ENCODE assay signal across 8 cellular contexts in the genomic region with DNA sequence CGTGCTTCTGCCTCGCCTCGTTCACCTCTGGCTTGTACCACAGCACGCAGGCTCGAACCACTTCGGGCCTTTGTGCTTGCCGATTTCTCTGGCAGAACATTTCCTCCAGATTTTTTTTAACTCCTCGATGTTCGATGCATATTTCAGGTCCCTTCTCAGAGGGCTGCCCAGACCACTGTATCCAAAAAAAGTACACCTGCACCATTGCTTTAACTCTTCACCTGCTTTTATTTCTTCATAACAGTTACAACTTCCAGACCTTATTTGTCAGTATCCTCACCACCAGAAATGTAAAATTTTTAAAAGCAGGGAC. TPM values are rescaled to one million over a fixed set of nuclear protein-coding genes. Genes with fewer than 3 reads are reported as not detected.
DNase-seq lines count a peak whose midpoint lies in the region; ATAC-seq and TF ChIP-seq lines count a peak whose summit lies in the region.

No MANE protein-coding gene starts in this region.

- H4K20me1 ChIP-seq in OCI-LY7 (ENCODE audit: insufficient read depth, low read length): peaks cover 11% of the 10 kb centered on the region; the same call in 1 of the 2 replicates

- H3K4me3 ChIP-seq in GM06990 (replicated peaks; ENCODE audit: low read depth, low read length) (peak overlapping the region; percentile 93), OCI-LY7 (ENCODE audit: low read depth, low read length, poor library complexity, severe bottlenecking) (peak overlapping the region; percentile 98), esophagus muscularis mucosa (peak overlapping the region; percentile 74 to 95 (median 80)), prostate gland (peak overlapping the region; percentile 59 to 86)

- H3K9me2 ChIP-seq in OCI-LY7 (ENCODE audit: insufficient read depth, low read length): no peaks in the 10 kb centered on the region

- under 1% methylated on average over 9 of the region's 9 CpGs for WGBS in esophagus muscularis mucosa
- WGBS in prostate gland: under 1% methylated on average over 9 of the region's 9 CpGs

- TF ChIP-seq CTCF in GM06990 (IDR thresholded peaks at IDR 0.05; ENCODE audit: insufficient read depth, low read length, poor library complexity, severe bottlenecking) (no peak), OCI-LY7 (conservative IDR thresholded peaks at IDR 0.05; ENCODE audit: low read length) (no peak), esophagus muscularis mucosa (IDR thresholded peaks at IDR 0.05) (no peak), prostate gland (IDR thresholded peaks at IDR 0.05) (no peak)

- TF ChIP-seq EP300 in esophagus muscularis mucosa (IDR thresholded peaks at IDR 0.05): no peak

- H3K27me3 ChIP-seq in GM06990 (replicated peaks; ENCODE audit: control insufficient read depth, insufficient read depth, low read length) (no peaks in the 10 kb centered on the region), esophagus muscularis mucosa (no peaks in the 10 kb centered on the region), prostate gland (replicated peaks; ENCODE audit: insufficient read depth) (no peaks in the 10 kb centered on the region)

- DNase-seq in GM06990 (ENCODE audit: extremely low read depth, insufficient read length): no peak
- no peak for DNase-seq in OCI-LY7 (ENCODE audit: low spot score)
- no peak for DNase-seq in esophagus muscularis mucosa (ENCODE audit: extremely low spot score)
- DNase-seq in prostate gland (ENCODE audit: low spot score): no peak
- DNase-seq in T-helper 9 cell: no peak
- no peak for DNase-seq in LoVo (ENCODE audit: low spot score)
- DNase-seq in SIG-M5 (lab: John Stamatoyannopoulos, UW): no peak

- CTCF ChIA-PET in OCI-LY7 (lab: Charles Lee; ENCODE audit: unreplicated experiment): no interaction called here

- H3K27ac ChIP-seq in OCI-LY7 (ENCODE audit: low read depth, low read length, poor library complexity, severe bottlenecking) (peak overlapping the region; percentile 87), esophagus muscularis mucosa (replicated peaks in 1 of 4) (peak overlapping the region; percentile 87 to 96 (median 94)), prostate gland (peak overlapping the region; percentile 84 to 94)

- peak overlapping the region; percentile 74 for H3K4me2 ChIP-seq in OCI-LY7 (ENCODE audit: low read length)

- BruUV-seq in OCI-LY7 (replicated peaks; lab: Mats Ljungman, UMichigan): no TSS peak

- peak overlapping the region; percentile 72 for H2AFZ ChIP-seq in OCI-LY7 (ENCODE audit: low read length)

- POLR2A ChIA-PET in OCI-LY7 (lab: Charles Lee): interaction anchor here (0.6 to 2.0 kb wide), 11 partner anchors 10 to 320 kb away, joined by 3 to 8 read pairs (median 4); a partner anchor contains a TSS

- no peak for TF ChIP-seq POLR2A in esophagus muscularis mucosa (IDR thresholded peaks at IDR 0.05; ENCODE audit: low read depth)
- no peak for TF ChIP-seq POLR2A in prostate gland (IDR thresholded peaks at IDR 0.05)

- H3K36me3 ChIP-seq in GM06990 (ENCODE audit: control insufficient read depth, insufficient read depth, low read length) (no peaks in the 10 kb centered on the region), OCI-LY7 (ENCODE audit: insufficient read depth, low read length) (peaks cover 16% of the 10 kb centered on the region; the same call in 1 of the 2 replicates), esophagus muscularis mucosa (no peaks in the 10 kb centered on the region), prostate gland (no peaks in the 10 kb centered on the region)

- H3K4me1 ChIP-seq in OCI-LY7 (ENCODE audit: insufficient read depth, low read length, poor library complexity, severe bottlenecking) (peaks cover 37% of the 10 kb centered on the region), esophagus muscularis mucosa (peaks cover 18 to 45% (median 44%) of the 10 kb centered on the region in 4 donors), prostate gland (replicated peaks) (no peaks in the 10 kb centered on the region)

- intact Hi-C loops in OCI-LY7 (cut with micrococcal nuclease; ENCODE audit: unreplicated experiment) (loop anchor here (1.0 to 5.0 kb wide), 6 partner anchors 75 to 466 kb away; a partner anchor contains a TSS), esophagus muscularis mucosa (cut with DNase I) (loop anchor here (10.0 kb wide), 1 partner anchor 89 kb away; no protein-coding TSS in a partner anchor), prostate gland (cut with DNase I) (loop anchor here (5.0 to 10.0 kb wide), 2 partner anchors 149 to 294 kb away; a partner anchor contains a TSS)

- no peak for ATAC-seq in GM21717 (IDR thresholded peaks at IDR 0.05; ENCODE audit: unreplicated experiment)

- H3K79me2 ChIP-seq in OCI-LY7 (ENCODE audit: insufficient read depth, low read depth, low read length): peaks cover 45% of the 10 kb centered on the region

- H3K9me3 ChIP-seq in OCI-LY7 (ENCODE audit: low read length) (no peaks in the 10 kb centered on the region), esophagus muscularis mucosa (no peaks in the 10 kb centered on the region), prostate gland (no peaks in the 10 kb centered on the region)

RNA-seq across cellular contexts. Expression of a gene that starts 1.3 kb away (rescaled TPM):
- total RNA-seq in OCI-LY7 (2014; rRNA removed; shearing (Covaris generic)): 66.4 and 74.6 TPM in 2 replicates
- total RNA-seq in OCI-LY7 (2022) (51.4 and 56.5 TPM in 2 replicates), esophagus muscularis mucosa (10 to 100 TPM; 46.9 to 60.6 (median 55.0) TPM), prostate gland (10 to 100 TPM; 38.9 to 60.8 TPM)
